9 cellular contexts compared by ENCODE assay signal in the genomic region with DNA sequence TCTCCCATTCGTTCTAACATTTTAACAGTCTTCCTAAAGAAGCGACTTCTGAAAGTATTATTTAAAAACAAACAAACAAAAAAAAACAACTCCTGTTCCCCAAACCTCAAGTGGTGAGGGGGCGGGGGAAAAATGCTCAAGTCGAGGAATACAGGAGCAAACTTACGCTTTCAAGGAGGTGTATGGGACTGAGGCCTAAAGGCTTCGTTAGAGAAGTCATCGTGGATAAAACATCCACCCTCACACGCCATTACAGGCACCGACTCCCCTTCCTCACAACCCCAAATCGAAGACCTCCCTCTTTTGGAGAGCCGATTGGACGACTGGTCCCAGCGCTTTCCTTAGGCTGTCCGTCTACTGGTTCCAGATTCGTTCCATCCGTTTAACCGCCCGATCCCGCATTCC. TPM values are rescaled to one million over a fixed set of nuclear protein-coding genes. Genes with fewer than 3 reads are reported as not detected.
DNase-seq lines count a peak whose midpoint lies in the region; ATAC-seq and TF ChIP-seq lines count a peak whose summit lies in the region.
"Had no signal": no experiment of that assay in that cellular context is flagged by ENCODE, and none has a peak within 500 bp of the region (broad histone marks: within the 10 kb centered on the region; RNA-seq: fewer than 3 reads in every experiment).

No MANE protein-coding gene starts in this region.

- POLR2A ChIA-PET in RWPE1 (lab: Yijun Ruan, JAX; ENCODE audit: low non-redundant PET), result interaction anchor here (0.6 to 1.8 kb wide), 2 partner anchors 11 to 17 kb away, joined by 3 to 6 read pairs; no protein-coding TSS in a partner anchor
- POLR2A ChIA-PET in GM10248 (lab: Yijun Ruan, JAX), result interaction anchor here (0.8 to 2.8 kb wide), 6 partner anchors 11 to 80 kb away, joined by 3 to 49 read pairs (median 10); a partner anchor contains a TSS

- no peak for ATAC-seq in GM21723 (IDR thresholded peaks at IDR 0.05; ENCODE audit: unreplicated experiment)

- no peak for DNase-seq in GM06990 (ENCODE audit: extremely low read depth, insufficient read length)
- no peak for DNase-seq in RWPE1 (ENCODE audit: low spot score)
- DNase-seq in fibroblast of villous mesenchyme (ENCODE audit: low read depth), result no peak
- no peak for DNase-seq in skeletal muscle cell (ENCODE audit: low read depth)
- DNase-seq in SKM-1 (lab: John Stamatoyannopoulos, UW; ENCODE audit: unreplicated experiment), result no peak
- no peak for DNase-seq in DMS79 (lab: John Stamatoyannopoulos, UW)
- DNase-seq in GM10248 (ENCODE audit: extremely low spot score), result no peak

- no peaks in the 10 kb centered on the region for H3K27me3 ChIP-seq in GM06990 (replicated peaks; ENCODE audit: control insufficient read depth, insufficient read depth, low read length)

- H3K4me3 ChIP-seq in GM06990 (replicated peaks; ENCODE audit: low read depth, low read length), result peak overlapping the region; percentile 100
- H3K4me3 ChIP-seq in fibroblast of villous mesenchyme (ENCODE audit: low read depth, low read length), result peak overlapping the region; percentile 99
- peak overlapping the region; percentile 58 for H3K4me3 ChIP-seq in skeletal muscle cell (ENCODE audit: low read depth, low read length)

- H3K36me3 ChIP-seq in GM06990 (ENCODE audit: control insufficient read depth, insufficient read depth, low read length), result peaks cover 10% of the 10 kb centered on the region

- CTCF ChIA-PET in RWPE1 (lab: Yijun Ruan, JAX), result interaction anchor here (0.7 kb wide), 1 partner anchor 1699 kb away, joined by 3 read pairs; no protein-coding TSS in a partner anchor
- CTCF ChIA-PET in GM10248 (lab: Yijun Ruan, JAX), result interaction anchor here (0.9 to 2.9 kb wide), 4 partner anchors 11 to 46 kb away, joined by 3 to 15 read pairs (median 5); a partner anchor contains a TSS

- TF ChIP-seq CTCF in GM06990 (IDR thresholded peaks at IDR 0.05; ENCODE audit: insufficient read depth, low read length, poor library complexity, severe bottlenecking) (no peak), RWPE1 (conservative IDR thresholded peaks at IDR 0.05; ENCODE audit: low read depth) (no peak), fibroblast of villous mesenchyme (IDR thresholded peaks at IDR 0.05; ENCODE audit: insufficient read depth, low read depth, low read length) (no peak), GM10248 (IDR thresholded peaks at IDR 0.05; ENCODE audit: control extremely low read depth, extremely low read depth, low read depth, missing control alignments) (no peak)

- H3K27ac ChIP-seq in RWPE1, result peak overlapping the region; percentile 97

RNA-seq across cellular contexts. Expression of a gene that starts 0.7 kb away (rescaled TPM):
- total RNA-seq in fibroblast of villous mesenchyme, result 50.9 and 68.7 TPM in 2 replicates

RNA-seq across cellular contexts. Expression of a gene that starts 1.3 kb away (rescaled TPM):
- 242 and 251 TPM in 2 replicates for total RNA-seq in fibroblast of villous mesenchyme

RNA-seq across cellular contexts. Expression of a gene that starts 21.6 kb away (rescaled TPM):
- total RNA-seq in fibroblast of villous mesenchyme, result under 0.01 and 0.43 TPM in 2 replicates
- total RNA-seq: activated naive CD8-positive, alpha-beta T cell treated with anti-CD3 and anti-CD28 coated beads, Interleukin-2, amount 10 ng/mL, durations not matched to agents 7 days and 5 days had no signal

RNA-seq across cellular contexts. Expression of a gene that starts 45.7 kb away (rescaled TPM):
- 95.0 and 139 TPM in 2 replicates for total RNA-seq in fibroblast of villous mesenchyme
